18 cellular contexts compared by ENCODE assay signal in the genomic region with DNA sequence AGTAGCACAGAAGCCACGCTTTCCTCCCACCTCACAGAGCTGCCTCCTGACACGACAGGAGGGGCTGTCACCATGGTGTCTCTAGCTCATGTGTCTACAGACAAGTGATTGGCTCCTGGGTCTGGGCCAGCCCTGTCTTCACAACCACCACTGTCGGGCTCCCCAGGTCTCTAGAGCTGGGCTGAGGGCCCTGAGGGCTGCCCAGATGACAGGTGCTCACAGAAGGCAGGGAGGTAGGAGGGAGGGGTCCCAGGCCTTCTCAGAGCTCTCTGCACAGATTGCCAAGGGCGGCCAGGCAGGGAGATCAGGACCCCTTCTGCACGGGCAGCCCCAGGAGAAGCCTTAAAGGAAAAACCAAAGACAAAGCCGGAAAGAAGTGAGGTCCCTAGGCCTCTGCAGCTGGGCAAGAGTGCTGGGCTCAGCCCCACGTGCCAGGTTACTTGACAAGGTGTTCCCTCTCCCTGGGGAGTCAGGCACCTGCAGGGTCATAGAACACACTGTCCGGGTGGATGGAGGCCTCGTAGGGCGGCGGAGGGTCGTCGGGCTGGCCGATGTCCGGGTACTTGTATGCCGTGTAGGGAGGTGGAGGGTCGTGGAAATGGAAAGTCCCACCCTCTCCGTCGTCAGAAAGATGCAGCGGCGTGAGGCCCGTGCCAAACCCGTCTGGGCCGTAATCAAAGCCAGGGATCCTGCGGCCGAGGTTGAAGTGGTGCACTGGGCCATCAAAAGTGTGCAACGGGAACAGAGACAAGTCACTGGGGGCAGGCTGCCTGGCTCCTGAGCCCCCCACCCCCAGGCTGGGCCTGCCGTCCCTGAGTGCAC.
DNase-seq lines count a peak whose midpoint lies in the region; ATAC-seq and TF ChIP-seq lines count a peak whose summit lies in the region.
"Had no signal": no experiment of that assay in that cellular context is flagged by ENCODE, and none has a peak within 500 bp of the region (broad histone marks: within the 10 kb centered on the region; RNA-seq: fewer than 3 reads in every experiment).

No MANE protein-coding gene starts in this region.

- POLR2A ChIA-PET in naive thymus-derived CD8-positive, alpha-beta T cell (lab: Charles Lee): no interaction called here

- H3K27ac ChIP-seq in Peyer's patch: no peak overlapping the region
- H3K27ac ChIP-seq in lower lobe of right lung: no peak overlapping the region

- H3K36me3 ChIP-seq in Peyer's patch (peaks cover 0 to 82% (median 0%) of the 10 kb centered on the region in 3 donors), lower lobe of right lung (peaks cover 92% of the 10 kb centered on the region)

- no peaks in the 10 kb centered on the region for H3K4me1 Mint-ChIP-seq in stimulated activated naive B cell treated with anti-CD40 and anti-IgM and Interleukin-4, amounts not matched to agents 10 μg/mL and 1 μg/mL and 100 μg/mL, for 72 hours
- H3K4me1 Mint-ChIP-seq in naive thymus-derived CD8-positive, alpha-beta T cell: peaks cover 0 to 8% (median 4%) of the 10 kb centered on the region in 4 donors

- H3K4me3 ChIP-seq in Peyer's patch (no peak overlapping the region), lower lobe of right lung (no peak overlapping the region)

- no peaks in the 10 kb centered on the region for H3K4me1 ChIP-seq in Peyer's patch
- no peaks in the 10 kb centered on the region for H3K4me1 ChIP-seq in lower lobe of right lung

- no peak for TF ChIP-seq POLR2A in Peyer's patch (IDR thresholded peaks at IDR 0.05)

- no peak overlapping the region for H3K4me3 Mint-ChIP-seq in stimulated activated naive B cell treated with anti-CD40 and anti-IgM and Interleukin-4, amounts not matched to agents 10 μg/mL and 1 μg/mL and 100 μg/mL, for 72 hours
- no peak overlapping the region for H3K4me3 Mint-ChIP-seq in naive thymus-derived CD8-positive, alpha-beta T cell
- H3K4me3 Mint-ChIP-seq: CD4-positive, alpha-beta T cell had no signal

- no peaks in the 10 kb centered on the region for H3K9me3 ChIP-seq in Peyer's patch
- H3K9me3 ChIP-seq in lower lobe of right lung: no peaks in the 10 kb centered on the region

- no peaks in the 10 kb centered on the region for H3K27me3 Mint-ChIP-seq in stimulated activated naive B cell treated with anti-CD40 and anti-IgM and Interleukin-4, amounts not matched to agents 10 μg/mL and 1 μg/mL and 100 μg/mL, for 72 hours
- no peaks in the 10 kb centered on the region for H3K27me3 Mint-ChIP-seq in naive thymus-derived CD8-positive, alpha-beta T cell
- H3K27me3 Mint-ChIP-seq: CD4-positive, alpha-beta T cell had no signal

- ATAC-seq in Right ventricle myocardium inferior: no peak
- no peak for ATAC-seq in left cardiac atrium
- no peak for ATAC-seq in lower lobe of right lung
- ATAC-seq in stimulated activated naive B cell treated with anti-CD40 and anti-IgM and Interleukin-4, amounts not matched to agents 10 μg/mL and 1 μg/mL and 100 μg/mL, for 72 hours (replicated peaks): no peak
- ATAC-seq in naive thymus-derived CD8-positive, alpha-beta T cell: no peak
- ATAC-seq: HCT116 had no signal

- no peaks in the 10 kb centered on the region for H3K9me3 Mint-ChIP-seq in stimulated activated naive B cell treated with anti-CD40 and anti-IgM and Interleukin-4, amounts not matched to agents 10 μg/mL and 1 μg/mL and 100 μg/mL, for 72 hours
- H3K9me3 Mint-ChIP-seq in naive thymus-derived CD8-positive, alpha-beta T cell: no peaks in the 10 kb centered on the region
- H3K9me3 Mint-ChIP-seq: CD4-positive, alpha-beta T cell had no signal

- H3K27me3 ChIP-seq in Peyer's patch: no peaks in the 10 kb centered on the region
- H3K27me3 ChIP-seq in lower lobe of right lung (ENCODE audit: low read depth): no peaks in the 10 kb centered on the region

- peak overlapping the region; percentile 47 for H3K27ac Mint-ChIP-seq in stimulated activated naive B cell treated with anti-CD40 and anti-IgM and Interleukin-4, amounts not matched to agents 10 μg/mL and 1 μg/mL and 100 μg/mL, for 72 hours
- peak overlapping the region in 3 of 10 donors; percentile 8 to 79 (median 40) for H3K27ac Mint-ChIP-seq in naive thymus-derived CD8-positive, alpha-beta T cell
- H3K27ac Mint-ChIP-seq: CD4-positive, alpha-beta T cell had no signal

- intact Hi-C loops in Right ventricle myocardium inferior (cut with DNase I): no loop called here
- intact Hi-C loops in left cardiac atrium (cut with DNase I): no loop called here
- intact Hi-C loops in lower lobe of right lung (cut with DNase I): no loop called here

- H3K36me3 Mint-ChIP-seq in stimulated activated naive B cell treated with anti-CD40 and anti-IgM and Interleukin-4, amounts not matched to agents 10 μg/mL and 1 μg/mL and 100 μg/mL, for 72 hours: peaks cover 45 to 58% of the 10 kb centered on the region in 2 donors
- peaks cover 5 to 72% (median 12%) of the 10 kb centered on the region in 3 donors for H3K36me3 Mint-ChIP-seq in naive thymus-derived CD8-positive, alpha-beta T cell

- peak; percentile 45 for DNase-seq in Right ventricle myocardium inferior (ENCODE audit: missing footprints)
- no peak for DNase-seq in left cardiac atrium
- DNase-seq in Peyer's patch: peak in 2 of 3 donors; percentile 43 to 44
- peak; percentile 40 for DNase-seq in lower lobe of right lung
- DNase-seq in stimulated activated naive B cell treated with anti-CD40 and anti-IgM and Interleukin-4, amounts not matched to agents 10 μg/mL and 1 μg/mL and 100 μg/mL, for 72 hours: no peak
- no peak for DNase-seq in NCI-H187 treated with DMSO at 0.1 percent for 48 hours (lab: John Stamatoyannopoulos, UW)
- DNase-seq in naive thymus-derived CD8-positive, alpha-beta T cell: no peak
- DNase-seq in occipital lobe (lab: John Stamatoyannopoulos, UW): no peak
- DNase-seq: AML-193; CD4-positive, alpha-beta T cell; DND-41; GF-D8; Kasumi-1; NCI-H1105 treated with DMSO at 0.1 percent for 48 hours; NCI-H2029; NCI-H524 treated with DMSO at 0.1 percent for 48 hours; NK-92 treated with Interleukin-12 subunit alpha and Interleukin-12 subunit beta, amount 100 ng/mL, for 24 hours had no signal

- TF ChIP-seq CTCF in Peyer's patch (IDR thresholded peaks at IDR 0.05): no peak
- TF ChIP-seq CTCF in lower lobe of right lung (IDR thresholded peaks at IDR 0.05): no peak

Comparison
In these comparisons a context has a peak if more than half of its experiments do, and no peak if none do; other contexts are left out.
1. DNase-seq: peak in Right ventricle myocardium inferior (single experiment), Peyer's patch (2 of 3) and lower lobe of right lung (single experiment); none in left cardiac atrium (single experiment), stimulated activated naive B cell treated with anti-CD40 and anti-IgM and Interleukin-4, amounts not matched to agents 10 μg/mL and 1 μg/mL and 100 μg/mL, for 72 hours (single experiment), NCI-H187 treated with DMSO at 0.1 percent for 48 hours (single experiment), naive thymus-derived CD8-positive, alpha-beta T cell (0 of 10) and occipital lobe (single experiment).